20 cellular contexts compared by ENCODE assay signal in the genomic region with DNA sequence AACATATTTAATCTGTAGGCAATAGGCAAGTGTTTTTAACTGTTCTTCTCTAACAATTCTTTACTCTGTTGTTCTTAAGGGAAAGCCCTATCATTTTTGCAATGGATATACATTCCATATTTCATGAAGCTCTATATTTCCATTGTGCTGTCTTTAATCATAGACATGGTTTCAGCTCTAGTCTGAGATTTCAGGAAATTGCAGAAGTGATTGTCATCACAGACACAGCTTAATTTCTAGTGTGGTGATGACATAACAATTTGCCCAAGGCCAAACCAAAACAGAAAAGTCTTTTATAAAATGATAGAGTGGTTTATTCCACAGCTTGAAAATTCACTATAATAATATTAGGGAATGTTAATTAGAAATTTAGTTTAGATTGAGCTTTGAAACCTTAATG.
DNase-seq lines count a peak whose midpoint lies in the region; ATAC-seq and TF ChIP-seq lines count a peak whose summit lies in the region.
"Had no signal": no experiment of that assay in that cellular context is flagged by ENCODE, and none has a peak within 500 bp of the region (broad histone marks: within the 10 kb centered on the region; RNA-seq: fewer than 3 reads in every experiment).

No MANE protein-coding gene starts in this region.

- H2BK5ac ChIP-seq in mesenchymal stem cell (ENCODE audit: low read depth, low read length, poor library complexity, severe bottlenecking) = no peak overlapping the region

- H3K9me3 ChIP-seq in mesenchymal stem cell (ENCODE audit: control insufficient read depth, low read length) = no peaks in the 10 kb centered on the region
- H3K9me3 ChIP-seq: gastrocnemius medialis, testis had no signal

- no peaks in the 10 kb centered on the region for H3K4me1 ChIP-seq in mesenchymal stem cell (ENCODE audit: control insufficient read depth, insufficient read depth, low read depth, low read length)
- H3K4me1 ChIP-seq: gastrocnemius medialis, testis had no signal

- H3K4me3 ChIP-seq in cardiac fibroblast (replicated peaks in 1 of 2; ENCODE audit: low read depth in 2 of 2, low read length in 2 of 2) (no peak overlapping the region), mesenchymal stem cell (ENCODE audit: insufficient read depth in 1 of 2, low read depth in 1 of 2, low read length in 2 of 2) (no peak overlapping the region)
- H3K4me3 ChIP-seq: gastrocnemius medialis, lung, testis had no signal

- ATAC-seq in GM18517 (IDR thresholded peaks at IDR 0.05; ENCODE audit: unreplicated experiment) = no peak
- ATAC-seq: gastrocnemius medialis, right cardiac atrium had no signal

- no peak overlapping the region for H3K4ac ChIP-seq in mesenchymal stem cell (ENCODE audit: low read depth in 1 of 2, low read length in 2 of 2)

- H2AK5ac ChIP-seq in mesenchymal stem cell (ENCODE audit: low read length, severe bottlenecking) = no peak overlapping the region

- no peak overlapping the region for H3K23ac ChIP-seq in mesenchymal stem cell (ENCODE audit: low read length in 2 of 2)

- H4K91ac ChIP-seq in mesenchymal stem cell (ENCODE audit: low read length) = no peak overlapping the region

- H2BK120ac ChIP-seq in mesenchymal stem cell (ENCODE audit: low read depth, low read length) = no peak overlapping the region

- H2BK15ac ChIP-seq in mesenchymal stem cell (ENCODE audit: low read depth, poor library complexity, severe bottlenecking) = no peak overlapping the region

- no peaks in the 10 kb centered on the region for H3K27me3 ChIP-seq in mesenchymal stem cell (ENCODE audit: control insufficient read depth in 1 of 2, insufficient read depth in 1 of 2, low read length in 2 of 2)
- H3K27me3 ChIP-seq: gastrocnemius medialis, testis had no signal

- no peak overlapping the region for H3K14ac ChIP-seq in mesenchymal stem cell (ENCODE audit: low read length in 2 of 2)

- no peak overlapping the region for H3K27ac ChIP-seq in mesenchymal stem cell (ENCODE audit: low read length, poor library complexity, severe bottlenecking)
- H3K27ac ChIP-seq: gastrocnemius medialis, RWPE1, testis had no signal

- H3K9ac ChIP-seq in mesenchymal stem cell (ENCODE audit: low read length) = no peak overlapping the region

- no peak overlapping the region for H3K18ac ChIP-seq in mesenchymal stem cell (ENCODE audit: low read depth in 1 of 2, low read length in 2 of 2)

- H2BK12ac ChIP-seq in mesenchymal stem cell (ENCODE audit: low read length in 2 of 2) = no peak overlapping the region

- H3K79me1 ChIP-seq in mesenchymal stem cell (replicated peaks; ENCODE audit: low read length, poor library complexity, severe bottlenecking) = no peaks in the 10 kb centered on the region

- TF ChIP-seq CTCF in cardiac fibroblast (IDR thresholded peaks at IDR 0.05; ENCODE audit: low read depth, low read length) = no peak

- no peak overlapping the region for H4K8ac ChIP-seq in mesenchymal stem cell (ENCODE audit: low read length)

- H3K4me2 ChIP-seq in mesenchymal stem cell (ENCODE audit: low read length, poor library complexity, severe bottlenecking) = no peak overlapping the region

- DNase-seq in ELR (ENCODE audit: low read depth) (peak; percentile 69), NOMO-1 treated with DMSO at 0.1 percent for 48 hours (lab: John Stamatoyannopoulos, UW; ENCODE audit: unreplicated experiment) (peak; percentile 65), cardiac fibroblast (ENCODE audit: low read depth in 2 of 2) (peak; percentile 51 to 83), mesenchymal stem cell (peak; percentile 12), glomerular visceral epithelial cell (ENCODE audit: extremely low spot score) (no peak), retina (no peak), SIG-M5 (lab: John Stamatoyannopoulos, UW) (no peak)
- DNase-seq: activated naive CD4-positive, alpha-beta T cell; DMS 273 treated with DMSO at 0.1 percent for 48 hours; effector memory CD4-positive, alpha-beta T cell; gastrocnemius medialis; Kasumi-1; NCI-H2029 treated with DMSO at 0.1 percent for 48 hours; NCI-H526; right cardiac atrium; stimulated activated CD4-positive, alpha-beta T cell treated with anti-CD3 and anti-CD28 coated beads, Interleukin-2, amount 100 ng/mL, for 24 hours; testis had no signal

- H3K36me3 ChIP-seq in mesenchymal stem cell (ENCODE audit: control insufficient read depth in 1 of 2, insufficient read depth in 2 of 2, low read depth in 1 of 2, low read length in 2 of 2) = no peaks in the 10 kb centered on the region
- H3K36me3 ChIP-seq: gastrocnemius medialis had no signal

- H2AFZ ChIP-seq in mesenchymal stem cell (ENCODE audit: low read depth, low read length) = no peak overlapping the region

Comparison
In these comparisons a context has a peak if more than half of its experiments do, and no peak if none do; other contexts are left out.
1. DNase-seq: peak in ELR (single experiment), NOMO-1 treated with DMSO at 0.1 percent for 48 hours (single experiment), cardiac fibroblast (2 of 2) and mesenchymal stem cell (single experiment); none in glomerular visceral epithelial cell (single experiment), retina (single experiment) and SIG-M5 (single experiment).